20 cellular contexts compared by ENCODE assay signal in the genomic region with DNA sequence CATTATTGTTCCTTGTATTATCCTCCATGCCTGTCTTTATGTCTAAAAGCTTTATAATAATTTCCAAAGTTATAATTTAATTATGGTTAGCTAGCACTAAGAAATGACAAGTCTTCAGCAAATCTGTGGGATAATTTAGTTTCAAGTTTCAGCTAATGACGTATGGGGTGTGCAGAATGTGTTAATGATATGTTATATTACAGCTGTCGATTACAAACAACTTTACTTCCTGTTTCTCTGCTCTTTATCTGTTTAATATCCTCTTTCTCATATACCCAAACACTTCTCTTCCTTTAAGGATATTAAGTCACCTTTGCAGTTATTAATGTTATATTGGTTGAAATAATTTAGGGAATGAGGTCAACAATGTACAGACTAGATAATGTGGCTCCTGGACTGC.
"Had no signal": no experiment of that assay in that cellular context is flagged by ENCODE, and none has a peak within 500 bp of the region (broad histone marks: within the 10 kb centered on the region; RNA-seq: fewer than 3 reads in every experiment).

No MANE protein-coding gene starts in this region.

- DNase-seq: activated CD4-positive, alpha-beta T cell treated with anti-CD3 and anti-CD28 coated beads for 36 hours; activated CD8-positive, alpha-beta memory T cell treated with anti-CD3 and anti-CD28 coated beads, Interleukin-2, amount 50 U/mL, for 4 hours; activated CD8-positive, alpha-beta T cell treated with anti-CD3 and anti-CD28 coated beads for 36 hours; activated gamma-delta T cell treated with Interleukin-2 at 50 U/mL for 16 hours; activated naive CD8-positive, alpha-beta T cell treated with anti-CD3 and anti-CD28 coated beads for 36 hours; activated T-cell treated with anti-CD3 and anti-CD28 coated beads, Interleukin-2, amount 50 U/mL, for 72 hours; anterior cingulate cortex; dorsolateral prefrontal cortex; foreskin melanocyte; head of caudate nucleus; left ventricle myocardium inferior; stimulated activated CD4-positive, alpha-beta T cell treated with anti-CD3 and anti-CD28 coated beads, Interleukin-15, amount 100 ng/mL, for 24 hours; stimulated activated CD4-positive, alpha-beta T cell treated with anti-CD3 and anti-CD28 coated beads, Interleukin-4, amount 100 ng/mL, for 24 hours; stimulated activated naive CD8-positive, alpha-beta T cell treated with anti-CD3 and anti-CD28 coated beads, Interleukin-15, amount 100 ng/mL, for 72 hours had no signal

- ATAC-seq: activated CD4-positive, alpha-beta T cell treated with anti-CD3 and anti-CD28 coated beads for 36 hours; activated CD8-positive, alpha-beta T cell treated with anti-CD3 and anti-CD28 coated beads for 36 hours; activated T-cell treated with anti-CD3 and anti-CD28 coated beads, Interleukin-2, amount 50 U/mL, for 72 hours; stimulated activated naive CD8-positive, alpha-beta T cell treated with anti-CD3 and anti-CD28 coated beads, Interleukin-15, amount 100 ng/mL, for 72 hours had no signal

- H2AFZ ChIP-seq: parathyroid adenoma had no signal

- H3K27me3 Mint-ChIP-seq: activated CD4-positive, alpha-beta T cell treated with anti-CD3 and anti-CD28 coated beads for 36 hours; activated CD8-positive, alpha-beta T cell treated with anti-CD3 and anti-CD28 coated beads for 36 hours; activated naive CD8-positive, alpha-beta T cell treated with anti-CD3 and anti-CD28 coated beads for 36 hours; stimulated activated naive CD8-positive, alpha-beta T cell treated with anti-CD3 and anti-CD28 coated beads, Interleukin-15, amount 100 ng/mL, for 72 hours had no signal

- H3K79me2 ChIP-seq: parathyroid adenoma had no signal

- H3K36me3 Mint-ChIP-seq: activated naive CD8-positive, alpha-beta T cell treated with anti-CD3 and anti-CD28 coated beads for 36 hours had no signal

- H3K4me3 ChIP-seq: dorsolateral prefrontal cortex, left ventricle myocardium inferior, thoracic aorta had no signal

- H3K4me1 ChIP-seq: left ventricle myocardium inferior, parathyroid adenoma had no signal

- FAIRE-seq: endometrium, islet of Langerhans had no signal

- H3K9me3 Mint-ChIP-seq: activated CD8-positive, alpha-beta T cell treated with anti-CD3 and anti-CD28 coated beads for 36 hours; activated naive CD8-positive, alpha-beta T cell treated with anti-CD3 and anti-CD28 coated beads for 36 hours; stimulated activated naive CD8-positive, alpha-beta T cell treated with anti-CD3 and anti-CD28 coated beads, Interleukin-15, amount 100 ng/mL, for 72 hours; T-helper 2 cell treated with Interferon-gamma antibody and Interleukin-4, amounts not matched to agents 5 μg/mL and 100 μg/mL, for 36 hours had no signal

- H3K36me3 ChIP-seq: left ventricle myocardium inferior, thoracic aorta had no signal

- H3K27me3 ChIP-seq: dorsolateral prefrontal cortex had no signal

- H3K27ac Mint-ChIP-seq: activated CD4-positive, alpha-beta T cell treated with anti-CD3 and anti-CD28 coated beads for 36 hours; activated CD8-positive, alpha-beta T cell treated with anti-CD3 and anti-CD28 coated beads for 36 hours; activated naive CD8-positive, alpha-beta T cell treated with anti-CD3 and anti-CD28 coated beads for 36 hours; activated T-cell treated with anti-CD3 and anti-CD28 coated beads, Interleukin-2, amount 50 U/mL, for 72 hours; stimulated activated naive CD8-positive, alpha-beta T cell treated with anti-CD3 and anti-CD28 coated beads, Interleukin-15, amount 100 ng/mL, for 72 hours; T-helper 2 cell treated with Interferon-gamma antibody and Interleukin-4, amounts not matched to agents 5 μg/mL and 100 μg/mL, for 36 hours had no signal

- H3K9ac ChIP-seq: parathyroid adenoma had no signal

- H3K9me3 ChIP-seq: left ventricle myocardium inferior, thoracic aorta had no signal

- H3K27ac ChIP-seq: dorsolateral prefrontal cortex, left ventricle myocardium inferior, parathyroid adenoma, thoracic aorta, VCaP had no signal

- H3K4me3 Mint-ChIP-seq: activated CD4-positive, alpha-beta T cell treated with anti-CD3 and anti-CD28 coated beads for 36 hours; activated CD8-positive, alpha-beta T cell treated with anti-CD3 and anti-CD28 coated beads for 36 hours; activated naive CD8-positive, alpha-beta T cell treated with anti-CD3 and anti-CD28 coated beads for 36 hours; activated T-cell treated with anti-CD3 and anti-CD28 coated beads, Interleukin-2, amount 50 U/mL, for 72 hours; stimulated activated naive CD8-positive, alpha-beta T cell treated with anti-CD3 and anti-CD28 coated beads, Interleukin-15, amount 100 ng/mL, for 72 hours; T-helper 2 cell treated with Interferon-gamma antibody and Interleukin-4, amounts not matched to agents 5 μg/mL and 100 μg/mL, for 36 hours had no signal
